Comparison of ENCODE assay signal across 13 cellular contexts in the genomic region with DNA sequence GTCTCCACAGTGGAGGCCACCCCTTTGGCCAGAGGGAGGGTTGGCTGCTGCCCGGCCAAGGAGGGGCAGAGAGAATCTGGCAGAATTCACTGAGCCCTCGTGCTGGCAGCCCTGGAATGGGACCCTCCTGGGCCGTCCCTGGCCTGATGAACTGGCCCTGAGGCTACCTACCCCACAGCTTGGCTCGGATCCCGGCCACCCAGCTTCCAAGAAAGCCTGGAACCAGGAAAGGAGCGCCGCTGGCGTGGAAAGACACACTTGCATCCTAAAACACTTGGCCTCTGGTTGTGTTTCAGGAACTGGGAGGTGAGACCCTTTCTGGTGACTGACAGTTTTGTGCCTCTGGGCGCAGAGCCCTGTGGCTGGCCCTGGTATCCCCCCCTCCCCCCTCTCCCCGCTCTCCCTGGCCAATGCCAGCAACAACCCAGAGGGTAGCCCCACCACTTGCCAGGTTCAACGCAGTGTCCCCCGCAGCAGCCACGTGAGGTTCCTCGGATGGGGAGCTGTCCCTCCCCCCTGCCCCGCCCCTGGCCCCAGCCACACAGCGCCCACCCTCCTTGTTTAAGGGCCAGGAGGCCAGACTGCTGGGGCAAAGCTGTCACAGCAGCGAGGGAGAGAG. TPM values are rescaled to one million over a fixed set of nuclear protein-coding genes. Genes with fewer than 3 reads are reported as not detected.
DNase-seq lines count a peak whose midpoint lies in the region; ATAC-seq and TF ChIP-seq lines count a peak whose summit lies in the region.
"Had no signal": no experiment of that assay in that cellular context is flagged by ENCODE, and none has a peak within 500 bp of the region (broad histone marks: within the 10 kb centered on the region; RNA-seq: fewer than 3 reads in every experiment).

No MANE protein-coding gene starts in this region.

- no peaks in the 10 kb centered on the region for H3K9me2 ChIP-seq in hepatocyte (replicated peaks; ENCODE audit: insufficient read depth)

- H2AFZ ChIP-seq in hepatocyte, result no peak overlapping the region

- H3K27me3 ChIP-seq in BLaER1 treated with 17β-estradiol and CSF1 and Interleukin-3, amounts not matched to agents 10 nM and 100 nM, result peaks cover 0 to 16% (median 0%) of the 10 kb centered on the region in 11 experiments; a peak in 3 of 22 replicates
- H3K27me3 ChIP-seq in hepatocyte (no peaks in the 10 kb centered on the region), psoas muscle (ENCODE audit: insufficient read depth in 3 of 3, low read length in 2 of 3) (peaks cover 0 to 82% (median 33%) of the 10 kb centered on the region in 3 donors)

- TF ChIP-seq CTCF in hepatocyte (IDR thresholded peaks at IDR 0.05; ENCODE audit: poor library complexity) (no peak), psoas muscle (IDR thresholded peaks at IDR 0.05) (no peak)

- H4K20me1 ChIP-seq in BLaER1 treated with 17β-estradiol and CSF1 and Interleukin-3, amounts not matched to agents 10 nM and 100 nM, result peaks cover 0 to 20% (median 3%) of the 10 kb centered on the region in 11 experiments; a peak in 9 of 22 replicates
- H4K20me1 ChIP-seq in hepatocyte (ENCODE audit: insufficient read depth, poor library complexity, severe bottlenecking), result no peaks in the 10 kb centered on the region

- H3K9me3 Mint-ChIP-seq in effector memory CD8-positive, alpha-beta T cell, result no peaks in the 10 kb centered on the region

- no peaks in the 10 kb centered on the region; a peak in 1 of 22 replicates for H3K36me3 ChIP-seq in BLaER1 treated with 17β-estradiol and CSF1 and Interleukin-3, amounts not matched to agents 10 nM and 100 nM
- H3K36me3 ChIP-seq in hepatocyte (replicated peaks; ENCODE audit: insufficient read depth, low read depth), result no peaks in the 10 kb centered on the region
- no peaks in the 10 kb centered on the region for H3K36me3 ChIP-seq in psoas muscle (ENCODE audit: insufficient read depth in 1 of 2, low read depth in 1 of 2)

- no peak overlapping the region for H3K27ac Mint-ChIP-seq in effector memory CD8-positive, alpha-beta T cell

- intact Hi-C loops in psoas muscle (cut with DNase I), result loop anchor here in 1 of 2 donors (10.0 kb wide), 1 partner anchor 457 kb away; no protein-coding TSS in a partner anchor

- H3K36me3 Mint-ChIP-seq in effector memory CD8-positive, alpha-beta T cell (ENCODE audit: insufficient read depth), result peaks cover 2% of the 10 kb centered on the region

- H3K4me1 Mint-ChIP-seq in effector memory CD8-positive, alpha-beta T cell (ENCODE audit: low read depth in 2 of 2), result peaks cover 0 to 3% of the 10 kb centered on the region in 2 donors

- H3K4me3 ChIP-seq in BLaER1 treated with 17β-estradiol and CSF1 and Interleukin-3, amounts not matched to agents 10 nM and 100 nM, result peak overlapping the region in 8 of 10 experiments; percentile 45 to 72 (median 56); a peak in 16 of 20 replicates
- no peak overlapping the region for H3K4me3 ChIP-seq in hepatocyte
- H3K4me3 ChIP-seq in psoas muscle, result peak overlapping the region; percentile 30

- peak overlapping the region; percentile 42 to 73 (median 56); a peak in 19 of 22 replicates for H3K27ac ChIP-seq in BLaER1 treated with 17β-estradiol and CSF1 and Interleukin-3, amounts not matched to agents 10 nM and 100 nM
- H3K27ac ChIP-seq in hepatocyte (no peak overlapping the region), psoas muscle (no peak overlapping the region)

- DNase-seq in NOMO-1 (lab: John Stamatoyannopoulos, UW; ENCODE audit: unreplicated experiment in 2 of 2) (peak; percentile 19 to 46), hepatocyte (ENCODE audit: low spot score) (no peak), psoas muscle (no peak), middle frontal gyrus (ENCODE audit: extremely low spot score, low spot score) (no peak), GOT3 (lab: John Stamatoyannopoulos, UW) (no peak)
- DNase-seq in effector memory CD8-positive, alpha-beta T cell, result no peak
- DNase-seq: activated CD4-positive, CD25-positive, alpha-beta regulatory T cell; Karpas-422; NCI-H2081 treated with DMSO at 0.1 percent for 48 hours; NK-92 treated with Interleukin-12 subunit alpha and Interleukin-12 subunit beta, amount 100 ng/mL, for 24 hours had no signal

- peak overlapping the region; percentile 79 to 100 (median 97) for H3K4me2 ChIP-seq in BLaER1 treated with 17β-estradiol and CSF1 and Interleukin-3, amounts not matched to agents 10 nM and 100 nM
- H3K4me2 ChIP-seq in hepatocyte, result peak overlapping the region; percentile 33

- H3K79me2 ChIP-seq in hepatocyte, result no peaks in the 10 kb centered on the region

- ATAC-seq in psoas muscle (no peak), HG02870 (IDR thresholded peaks at IDR 0.05; ENCODE audit: unreplicated experiment) (no peak)
- no peak for ATAC-seq in effector memory CD8-positive, alpha-beta T cell (replicated peaks)

- H3K27me3 Mint-ChIP-seq in effector memory CD8-positive, alpha-beta T cell, result peaks cover 19 to 78% of the 10 kb centered on the region in 2 donors

- H3K4me1 ChIP-seq in BLaER1 treated with 17β-estradiol and CSF1 and Interleukin-3, amounts not matched to agents 10 nM and 100 nM, result peaks cover 78 to 91% (median 84%) of the 10 kb centered on the region in 10 experiments
- H3K4me1 ChIP-seq in hepatocyte (ENCODE audit: insufficient read depth) (peaks cover 28% of the 10 kb centered on the region), psoas muscle (no peaks in the 10 kb centered on the region)

- peak overlapping the region; percentile 23 to 81 (median 66); a peak in 21 of 22 replicates for H3K9ac ChIP-seq in BLaER1 treated with 17β-estradiol and CSF1 and Interleukin-3, amounts not matched to agents 10 nM and 100 nM

- no peak overlapping the region for H3K4me3 Mint-ChIP-seq in effector memory CD8-positive, alpha-beta T cell

- WGBS in hepatocyte (ENCODE audit: low lambda C conversion rate, missing lambda C conversion rate), result 61% methylated on average over 10 of the region's 17 CpGs
- WGBS in psoas muscle, 3 donors, result 7 to 20% (median 15%) methylated on average over 16 to 17 of the region's 17 CpGs

- H3K9me3 ChIP-seq in BLaER1 treated with 17β-estradiol and CSF1 and Interleukin-3, amounts not matched to agents 10 nM and 100 nM (replicated peaks in 1 of 11), result no peaks in the 10 kb centered on the region
- no peaks in the 10 kb centered on the region for H3K9me3 ChIP-seq in hepatocyte (ENCODE audit: low read depth)
- H3K9me3 ChIP-seq in psoas muscle, result no peaks in the 10 kb centered on the region

RNA-seq across cellular contexts. Expression of a gene that starts 0.7 kb away (rescaled TPM):
- total RNA-seq in hepatocyte (0.16 and 0.53 TPM in 2 replicates), psoas muscle (1 to 10 TPM in 1 of 4 donors, under 1 TPM in 3; 0.30 to 1.1 (median 0.53) TPM)
- polyA plus RNA-seq in hepatocyte (0.15 and 1.0 TPM in 2 replicates), psoas muscle (under 1 TPM; 0.08 to 0.16 (median 0.16) TPM)
- total RNA-seq: osteocyte had no signal

Comparison
In these comparisons a context has a peak if more than half of its experiments do, and no peak if none do; other contexts are left out.
1. H3K27ac ChIP-seq: peak in BLaER1 treated with 17β-estradiol and CSF1 and Interleukin-3, amounts not matched to agents 10 nM and 100 nM (11 of 11); none in hepatocyte (single experiment) and psoas muscle (single experiment).
2. DNase-seq: peak in NOMO-1 (2 of 2); none in hepatocyte (single experiment), psoas muscle (0 of 2), middle frontal gyrus (single experiment), GOT3 (single experiment) and effector memory CD8-positive, alpha-beta T cell (0 of 3).